In the genomic region with DNA sequence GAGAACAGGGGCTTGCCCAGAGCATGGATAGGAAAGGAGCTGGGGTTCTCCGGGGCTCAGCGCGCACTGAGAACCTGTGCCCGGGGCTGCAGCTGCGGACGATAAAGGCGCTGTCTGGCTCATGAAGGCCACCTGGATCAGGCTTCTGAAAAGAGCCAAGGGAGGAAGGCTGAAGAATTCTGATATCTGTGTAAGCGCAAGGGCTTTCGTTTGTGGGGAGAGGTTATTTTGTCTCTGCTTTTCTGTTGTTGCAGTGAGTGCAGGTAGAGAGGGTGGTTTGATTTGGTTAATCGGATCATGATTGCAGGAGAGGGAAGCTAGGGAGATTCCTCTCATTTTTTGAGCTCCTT, we compare ENCODE assay signal across 8 cellular contexts.
DNase-seq lines count a peak whose midpoint lies in the region; ATAC-seq, FAIRE-seq and TF ChIP-seq lines count a peak whose summit lies in the region.

No MANE protein-coding gene starts in this region.

- ATAC-seq in GM21367 (IDR thresholded peaks at IDR 0.05; ENCODE audit: unreplicated experiment) = no peak

- H3K4me3 ChIP-seq in GM08714 (ENCODE audit: low read length) (peak overlapping the region; percentile 62), LNCaP clone FGC (ENCODE audit: low read depth, low read length) (peak overlapping the region; percentile 32), dorsolateral prefrontal cortex (peak overlapping the region; percentile 21 to 73 (median 58)), neuron (ENCODE audit: low read length) (peak overlapping the region; percentile 19), SJCRH30 (no peak overlapping the region)

- H3K4me1 ChIP-seq in neuron (ENCODE audit: insufficient read depth, low read length) (peaks cover 6% of the 10 kb centered on the region), SJCRH30 (no peaks in the 10 kb centered on the region)

- H3K27me3 ChIP-seq in dorsolateral prefrontal cortex (peaks cover 0 to 6% (median 0%) of the 10 kb centered on the region in 45 donors), neuron (ENCODE audit: insufficient read depth, low read length) (peaks cover 22% of the 10 kb centered on the region), SJCRH30 (no peaks in the 10 kb centered on the region)

- H3K36me3 ChIP-seq in neuron (ENCODE audit: insufficient read depth, low read length) (no peaks in the 10 kb centered on the region), SJCRH30 (no peaks in the 10 kb centered on the region)

- intact Hi-C loops in dorsolateral prefrontal cortex (cut with DNase I) = loop anchor here in 1 of 2 donors (2.0 kb wide), 1 partner anchor 140 kb away; no protein-coding TSS in a partner anchor

- no peak for TF ChIP-seq POLR2A in H54 (IDR thresholded peaks at IDR 0.05; ENCODE audit: low read depth, low read length)

- no peaks in the 10 kb centered on the region for H3K9me3 ChIP-seq in neuron (ENCODE audit: low read length)
- no peaks in the 10 kb centered on the region for H3K9me3 ChIP-seq in SJCRH30 (replicated peaks)

- no peak overlapping the region for H2AFZ ChIP-seq in neuron (ENCODE audit: low read depth, low read length)

- H3K27ac ChIP-seq in dorsolateral prefrontal cortex (peak overlapping the region in 57 of 59 donors; percentile 15 to 91 (median 79)), SJCRH30 (no peak overlapping the region)

- FAIRE-seq in H54 (lab: Jason Lieb, UNC) = no peak

- DNase-seq in LNCaP clone FGC (ENCODE audit: low read depth) (no peak), dorsolateral prefrontal cortex (peak in 4 of 10 donors; percentile 10 to 67 (median 48)), SJCRH30 (no peak), H54 (ENCODE audit: insufficient read length, low spot score) (no peak), NCI-H2029 (lab: John Stamatoyannopoulos, UW) (no peak)

- TF ChIP-seq CTCF in LNCaP clone FGC (IDR thresholded peaks at IDR 0.05; ENCODE audit: control insufficient read depth, extremely low read depth, insufficient read depth) (no peak), dorsolateral prefrontal cortex (IDR thresholded peaks at IDR 0.05 in 54 of 56, conservative IDR thresholded peaks at IDR 0.05 in 2 of 56; ENCODE audit: low read depth in 1 of 56, partially characterized antibody in 56 of 56) (no peak)
